ENCODE assay signal across 19 cellular contexts in genomic region chr14:104401785-104402184, GRCh38.
A peak's percentile ranks its signal among the peaks of the same experiment; 100 is the strongest.
DNase-seq lines count a peak whose midpoint lies in the region; ATAC-seq and TF ChIP-seq lines count a peak whose summit lies in the region.
"Had no signal": no experiment of that assay in that cellular context is flagged by ENCODE, and none has a peak within 500 bp of the region (broad histone marks: within the 10 kb centered on the region; RNA-seq: fewer than 3 reads in every experiment).

No MANE protein-coding gene starts in this region.

- H3K4me1 Mint-ChIP-seq in H9 = peaks cover 27 to 34% of the 10 kb centered on the region in 2 experiments

- H3T11ph ChIP-seq in H9 (ENCODE audit: low read length) = no peak overlapping the region

- H2BK12ac ChIP-seq in H9 (ENCODE audit: insufficient read length, low read depth, low read length) = no peak overlapping the region

- TF ChIP-seq CTCF in H9 (conservative IDR thresholded peaks at IDR 0.05) (no peak), esophagus muscularis mucosa (IDR thresholded peaks at IDR 0.05) (no peak), suprapubic skin (IDR thresholded peaks at IDR 0.05) (no peak)

- no peaks in the 10 kb centered on the region for H3K36me3 ChIP-seq in esophagus muscularis mucosa
- H3K36me3 ChIP-seq in suprapubic skin = no peaks in the 10 kb centered on the region

- no peaks in the 10 kb centered on the region for H3K79me2 ChIP-seq in H9 (ENCODE audit: insufficient read depth, low read length)

- H3K9me3 Mint-ChIP-seq in H9 = peaks cover 24 to 26% of the 10 kb centered on the region in 2 experiments

- no peak overlapping the region for H2BK20ac ChIP-seq in H9 (ENCODE audit: low read depth, low read length, poor library complexity, severe bottlenecking)

- no peak overlapping the region for H2AFZ ChIP-seq in H9 (ENCODE audit: low read length)

- no peak overlapping the region for H4K91ac ChIP-seq in H9 (ENCODE audit: insufficient read length, low read depth, low read length)

- no peak overlapping the region for H3K56ac ChIP-seq in H9 (ENCODE audit: insufficient read length, low read depth, low read length)

- no peaks in the 10 kb centered on the region for H3K79me1 ChIP-seq in H9 (ENCODE audit: insufficient read depth, low read depth, low read length, poor library complexity, severe bottlenecking)

- no peak overlapping the region for H4K5ac ChIP-seq in H9 (ENCODE audit: insufficient read length, low read depth, low read length)

- H3K27ac ChIP-seq in H9 (ENCODE audit: insufficient read length, low read depth, low read length) = no peak overlapping the region
- H3K27ac ChIP-seq in esophagus muscularis mucosa (replicated peaks in 1 of 4) = no peak overlapping the region
- H3K27ac ChIP-seq in suprapubic skin = no peak overlapping the region
- H3K27ac ChIP-seq: 22Rv1, A549, HL-60 had no signal

- no peak overlapping the region for H2BK15ac ChIP-seq in H9 (ENCODE audit: low read depth, low read length)

- no peak for ATAC-seq in HG03159 (IDR thresholded peaks at IDR 0.05; ENCODE audit: unreplicated experiment)
- ATAC-seq: A549; CD8-positive, alpha-beta T cell; K562 had no signal

- no peak overlapping the region for H3K4ac ChIP-seq in H9 (ENCODE audit: low read depth, low read length)

- H3K9me3 ChIP-seq in H9 (ENCODE audit: control insufficient read depth, low read depth, low read length) = no peaks in the 10 kb centered on the region
- peaks cover 0 to 30% (median 20%) of the 10 kb centered on the region in 4 donors for H3K9me3 ChIP-seq in esophagus muscularis mucosa
- H3K9me3 ChIP-seq in suprapubic skin = peaks cover 11% of the 10 kb centered on the region

- H4K20me1 ChIP-seq in H9 (ENCODE audit: control insufficient read depth, insufficient read depth, insufficient read length) = no peaks in the 10 kb centered on the region

- H3K4me1 ChIP-seq in H9 (ENCODE audit: insufficient read depth, low read length) (peaks cover 3% of the 10 kb centered on the region; the same call in 1 of the 2 replicates), esophagus muscularis mucosa (no peaks in the 10 kb centered on the region), suprapubic skin (no peaks in the 10 kb centered on the region)
- H3K4me1 ChIP-seq: A549 had no signal

- no peak overlapping the region for H3K4me3 ChIP-seq in esophagus muscularis mucosa
- H3K4me3 ChIP-seq in suprapubic skin = no peak overlapping the region
- H3K4me3 ChIP-seq: A549, K562 had no signal

- no CpG with 5 or more reads among the region's 4 CpGs for WGBS in H9 (ENCODE audit: extremely low coverage, insufficient read length, low lambda C conversion rate)
- 100% methylated on average over 4 of the region's 4 CpGs for WGBS in esophagus muscularis mucosa
- 86% methylated on average over 4 of the region's 4 CpGs for WGBS in suprapubic skin

- TF ChIP-seq POLR2A in esophagus muscularis mucosa (IDR thresholded peaks at IDR 0.05; ENCODE audit: low read depth) (no peak), suprapubic skin (IDR thresholded peaks at IDR 0.05) (no peak)

- no peaks in the 10 kb centered on the region for H3K27me3 ChIP-seq in H9 (ENCODE audit: insufficient read depth, low read length)
- H3K27me3 ChIP-seq in esophagus muscularis mucosa = peaks cover 0 to 25% (median 0%) of the 10 kb centered on the region in 4 donors
- peaks cover 18% of the 10 kb centered on the region for H3K27me3 ChIP-seq in suprapubic skin

- TF ChIP-seq EP300 in esophagus muscularis mucosa (IDR thresholded peaks at IDR 0.05) = no peak
- no peak for TF ChIP-seq EP300 in suprapubic skin (IDR thresholded peaks at IDR 0.05)

- H2BK120ac ChIP-seq in H9 (ENCODE audit: low read depth, low read length, poor library complexity, severe bottlenecking) = no peak overlapping the region

- H3K14ac ChIP-seq in H9 (ENCODE audit: insufficient read depth, low read length) = no peak overlapping the region

- peak; percentile 33 for DNase-seq in activated CD8-positive, alpha-beta memory T cell treated with anti-CD3 and anti-CD28 coated beads for 24 hours
- DNase-seq in activated CD8-positive, alpha-beta memory T cell treated with anti-CD3 and anti-CD28 coated beads, Interleukin-2, amount 50 U/mL, for 48 hours = no peak
- peak; percentile 7 for DNase-seq in H9
- peak; percentile 77 for DNase-seq in esophagus muscularis mucosa (ENCODE audit: extremely low spot score)
- DNase-seq in suprapubic skin (ENCODE audit: low spot score in 2 of 2) = no peak
- no peak for DNase-seq in RPMI8226
- DNase-seq: AML-193, Calu3, DMS79 treated with DMSO at 0.1 percent for 48 hours, GF-D8, GOT3, H7, IMR-90 had no signal

- H3K4me2 ChIP-seq in H9 (ENCODE audit: insufficient read depth, insufficient read length, low read length) = no peak overlapping the region
- H3K4me2 ChIP-seq: A549 had no signal

- no peak overlapping the region for H3K4me3 Mint-ChIP-seq in H9
- H3K4me3 Mint-ChIP-seq: CD8-positive, alpha-beta T cell had no signal

- H2BK5ac ChIP-seq in H9 (ENCODE audit: insufficient read length, low read length) = no peak overlapping the region

- no peak overlapping the region for H3K18ac ChIP-seq in H9 (ENCODE audit: insufficient read length, low read depth, low read length)

- intact Hi-C loops in esophagus muscularis mucosa (cut with DNase I) = no loop called here

- H3K9ac ChIP-seq in H9 (ENCODE audit: extremely low read depth, insufficient read length, low read length) = no peak overlapping the region

- no peak overlapping the region for H4K8ac ChIP-seq in H9 (replicated peaks; ENCODE audit: insufficient read length, low read depth, low read length)

- H3K23ac ChIP-seq in H9 (ENCODE audit: insufficient read length, low read depth, low read length) = no peak overlapping the region

- H3K23me2 ChIP-seq in H9 (ENCODE audit: insufficient read length, low read depth, low read length, poor library complexity, severe bottlenecking) = no peaks in the 10 kb centered on the region

- H3K36me3 Mint-ChIP-seq in H9 (ENCODE audit: insufficient read depth in 1 of 3, low read depth in 3 of 3) = peaks cover 8 to 28% (median 11%) of the 10 kb centered on the region in 3 experiments
- H3K36me3 Mint-ChIP-seq: CD8-positive, alpha-beta T cell had no signal

- peaks cover 8% of the 10 kb centered on the region; the same call in 1 of the 2 replicates for H3K27me3 Mint-ChIP-seq in H9 (ENCODE audit: low read depth)

- no peak overlapping the region for H3K27ac Mint-ChIP-seq in H9
- H3K27ac Mint-ChIP-seq: CD8-positive, alpha-beta T cell had no signal

- H2AK5ac ChIP-seq in H9 (ENCODE audit: insufficient read length, low read length) = no peak overlapping the region

Comparison
In these comparisons a context has a peak if more than half of its experiments do, and no peak if none do; other contexts are left out.
1. DNase-seq: peak in activated CD8-positive, alpha-beta memory T cell treated with anti-CD3 and anti-CD28 coated beads for 24 hours (single experiment), H9 (single experiment) and esophagus muscularis mucosa (single experiment); none in activated CD8-positive, alpha-beta memory T cell treated with anti-CD3 and anti-CD28 coated beads, Interleukin-2, amount 50 U/mL, for 48 hours (single experiment), suprapubic skin (0 of 2) and RPMI8226 (single experiment).